1 cellular context compared by ENCODE assay signal in the genomic region with DNA sequence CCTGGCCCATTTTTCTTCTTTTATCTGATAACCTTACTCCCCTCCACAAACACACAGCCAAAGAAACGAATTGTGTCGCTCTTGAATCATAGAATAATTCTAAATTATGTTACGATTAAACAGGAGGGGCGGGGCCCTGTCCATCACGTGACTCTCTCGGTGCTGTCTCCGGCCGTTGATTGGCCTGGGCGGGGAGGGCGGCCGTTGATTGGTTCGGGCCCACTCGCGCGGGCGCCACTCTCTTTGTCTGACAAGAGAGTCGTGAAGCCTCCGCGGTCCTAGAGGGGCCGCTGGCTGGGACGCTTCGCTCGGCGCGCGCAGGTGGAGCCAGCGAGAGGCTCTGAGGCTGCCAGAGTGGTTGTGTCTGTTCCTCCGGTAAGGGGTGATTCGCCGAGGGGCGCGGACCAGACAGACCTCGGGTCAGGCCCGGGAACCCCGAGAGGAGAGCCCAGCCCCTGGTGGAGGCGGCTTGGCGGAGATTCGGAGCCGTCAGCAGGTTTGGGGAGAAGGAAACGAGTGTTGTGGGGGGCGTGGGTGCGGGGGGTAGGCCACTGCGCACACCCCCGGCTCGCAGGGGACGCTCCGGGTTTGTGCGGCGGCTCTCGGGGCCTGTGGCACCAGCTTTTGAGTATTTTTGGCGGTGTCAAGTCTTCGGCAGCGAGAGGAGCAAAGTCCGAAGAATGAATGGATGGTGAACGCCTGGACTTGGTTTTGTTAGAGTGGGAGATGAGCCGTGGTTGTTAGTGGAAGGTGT.
A peak's percentile ranks its signal among the peaks of the same experiment; 100 is the strongest.
TF ChIP-seq lines count a peak whose summit lies in the region.

A gene (plus strand): TSS at position 330 of the 754 bp plus-strand sequence. CDS start 3,567 bp downstream, outside the sequence.

TF ChIP-seq in HEK293, 187 proteins besides CTCF, POLR2A, EP300 and RAD21 (continued from another document and continues in another):
- TF ChIP-seq, protein P1, sequence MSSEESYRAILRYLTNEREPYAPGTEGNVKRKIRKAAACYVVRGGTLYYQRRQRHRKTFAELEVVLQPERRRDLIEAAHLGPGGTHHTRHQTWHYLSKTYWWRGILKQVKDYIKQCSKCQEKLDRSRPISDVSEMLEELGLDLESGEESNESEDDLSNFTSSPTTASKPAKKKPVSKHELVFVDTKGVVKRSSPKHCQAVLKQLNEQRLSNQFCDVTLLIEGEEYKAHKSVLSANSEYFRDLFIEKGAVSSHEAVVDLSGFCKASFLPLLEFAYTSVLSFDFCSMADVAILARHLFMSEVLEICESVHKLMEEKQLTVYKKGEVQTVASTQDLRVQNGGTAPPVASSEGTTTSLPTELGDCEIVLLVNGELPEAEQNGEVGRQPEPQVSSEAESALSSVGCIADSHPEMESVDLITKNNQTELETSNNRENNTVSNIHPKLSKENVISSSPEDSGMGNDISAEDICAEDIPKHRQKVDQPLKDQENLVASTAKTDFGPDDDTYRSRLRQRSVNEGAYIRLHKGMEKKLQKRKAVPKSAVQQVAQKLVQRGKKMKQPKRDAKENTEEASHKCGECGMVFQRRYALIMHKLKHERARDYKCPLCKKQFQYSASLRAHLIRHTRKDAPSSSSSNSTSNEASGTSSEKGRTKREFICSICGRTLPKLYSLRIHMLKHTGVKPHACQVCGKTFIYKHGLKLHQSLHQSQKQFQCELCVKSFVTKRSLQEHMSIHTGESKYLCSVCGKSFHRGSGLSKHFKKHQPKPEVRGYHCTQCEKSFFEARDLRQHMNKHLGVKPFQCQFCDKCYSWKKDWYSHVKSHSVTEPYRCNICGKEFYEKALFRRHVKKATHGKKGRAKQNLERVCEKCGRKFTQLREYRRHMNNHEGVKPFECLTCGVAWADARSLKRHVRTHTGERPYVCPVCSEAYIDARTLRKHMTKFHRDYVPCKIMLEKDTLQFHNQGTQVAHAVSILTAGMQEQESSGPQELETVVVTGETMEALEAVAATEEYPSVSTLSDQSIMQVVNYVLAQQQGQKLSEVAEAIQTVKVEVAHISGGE (tag by site-specific recombination; conservative IDR thresholded peaks at IDR 0.05; ENCODE audit: low read depth) = peak; percentile 47
- 0 out of 2 replicates have a peak, but pooled peaks have one; percentile 11 for TF ChIP-seq FEZF1 (tag by site-specific recombination; IDR thresholded peaks at IDR 0.05)
- TF ChIP-seq ZBTB8A (tag by site-specific recombination; IDR thresholded peaks at IDR 0.05) = peak; percentile 21; the same call in 1 of the 2 replicates
- peak; percentile 55; the same call in 1 of the 2 replicates for TF ChIP-seq ZBTB7A (tag by site-specific recombination; IDR thresholded peaks at IDR 0.05; ENCODE audit: low read depth)
- TF ChIP-seq, protein P2, sequence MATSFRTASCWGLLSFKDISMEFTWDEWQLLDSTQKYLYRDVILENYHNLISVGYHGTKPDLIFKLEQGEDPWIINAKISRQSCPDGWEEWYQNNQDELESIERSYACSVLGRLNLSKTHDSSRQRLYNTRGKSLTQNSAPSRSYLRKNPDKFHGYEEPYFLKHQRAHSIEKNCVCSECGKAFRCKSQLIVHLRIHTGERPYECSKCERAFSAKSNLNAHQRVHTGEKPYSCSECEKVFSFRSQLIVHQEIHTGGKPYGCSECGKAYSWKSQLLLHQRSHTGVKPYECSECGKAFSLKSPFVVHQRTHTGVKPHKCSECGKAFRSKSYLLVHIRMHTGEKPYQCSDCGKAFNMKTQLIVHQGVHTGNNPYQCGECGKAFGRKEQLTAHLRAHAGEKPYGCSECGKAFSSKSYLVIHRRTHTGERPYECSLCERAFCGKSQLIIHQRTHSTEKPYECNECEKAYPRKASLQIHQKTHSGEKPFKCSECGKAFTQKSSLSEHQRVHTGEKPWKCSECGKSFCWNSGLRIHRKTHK (tag by site-specific recombination; IDR thresholded peaks at IDR 0.05) = no peak
- peak; percentile 85 for TF ChIP-seq EGR2 (tag by site-specific recombination; IDR thresholded peaks at IDR 0.05; ENCODE audit: low read depth)
- no peak for TF ChIP-seq ZNF354C (tag by site-specific recombination; IDR thresholded peaks at IDR 0.05; ENCODE audit: borderline replicate concordance, low read depth)
- peak; percentile 35; the same call in 1 of the 2 replicates for TF ChIP-seq ZNF623 (tag by site-specific recombination; IDR thresholded peaks at IDR 0.05)
- TF ChIP-seq, protein P3, sequence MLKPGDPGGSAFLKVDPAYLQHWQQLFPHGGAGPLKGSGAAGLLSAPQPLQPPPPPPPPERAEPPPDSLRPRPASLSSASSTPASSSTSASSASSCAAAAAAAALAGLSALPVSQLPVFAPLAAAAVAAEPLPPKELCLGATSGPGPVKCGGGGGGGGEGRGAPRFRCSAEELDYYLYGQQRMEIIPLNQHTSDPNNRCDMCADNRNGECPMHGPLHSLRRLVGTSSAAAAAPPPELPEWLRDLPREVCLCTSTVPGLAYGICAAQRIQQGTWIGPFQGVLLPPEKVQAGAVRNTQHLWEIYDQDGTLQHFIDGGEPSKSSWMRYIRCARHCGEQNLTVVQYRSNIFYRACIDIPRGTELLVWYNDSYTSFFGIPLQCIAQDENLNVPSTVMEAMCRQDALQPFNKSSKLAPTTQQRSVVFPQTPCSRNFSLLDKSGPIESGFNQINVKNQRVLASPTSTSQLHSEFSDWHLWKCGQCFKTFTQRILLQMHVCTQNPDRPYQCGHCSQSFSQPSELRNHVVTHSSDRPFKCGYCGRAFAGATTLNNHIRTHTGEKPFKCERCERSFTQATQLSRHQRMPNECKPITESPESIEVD (tag by site-specific recombination; IDR thresholded peaks at IDR 0.05) = peak; percentile 47; the same call in 1 of the 2 replicates
- TF ChIP-seq IKZF3 (tag by site-specific recombination; IDR thresholded peaks at IDR 0.05) = no peak
- TF ChIP-seq ZNF248 (tag by site-specific recombination; IDR thresholded peaks at IDR 0.05) = no peak
- peak; percentile 39; the same call in 1 of the 2 replicates for TF ChIP-seq ZNF2 (tag by site-specific recombination; IDR thresholded peaks at IDR 0.05)
- no peak for TF ChIP-seq ZNF19 (tag by site-specific recombination; IDR thresholded peaks at IDR 0.05; ENCODE audit: low read depth)
- TF ChIP-seq ZNF311 (tag by site-specific recombination; IDR thresholded peaks at IDR 0.05; ENCODE audit: borderline replicate concordance) = no peak
- no peak for TF ChIP-seq TCF7L2 (IDR thresholded peaks at IDR 0.05; ENCODE audit: borderline replicate concordance, low read depth, low read length)
- TF ChIP-seq ZNF501 (tag by site-specific recombination; IDR thresholded peaks at IDR 0.05) = peak; percentile 86
- no peak for TF ChIP-seq OSR2 (tag by site-specific recombination; IDR thresholded peaks at IDR 0.05)
- TF ChIP-seq ZNF140 (tag by site-specific recombination; IDR thresholded peaks at IDR 0.05) = no peak
- no peak for TF ChIP-seq KLF1 (tag by site-specific recombination; IDR thresholded peaks at IDR 0.05)
- no peak for TF ChIP-seq ZNF529 (tag by site-specific recombination; IDR thresholded peaks at IDR 0.05; ENCODE audit: insufficient replicate concordance)
- peak; percentile 84 for TF ChIP-seq ZNF600 (tag by site-specific recombination; IDR thresholded peaks at IDR 0.05)
- TF ChIP-seq ZNF785 (tag by site-specific recombination; IDR thresholded peaks at IDR 0.05) = no peak
- TF ChIP-seq, protein P4, sequence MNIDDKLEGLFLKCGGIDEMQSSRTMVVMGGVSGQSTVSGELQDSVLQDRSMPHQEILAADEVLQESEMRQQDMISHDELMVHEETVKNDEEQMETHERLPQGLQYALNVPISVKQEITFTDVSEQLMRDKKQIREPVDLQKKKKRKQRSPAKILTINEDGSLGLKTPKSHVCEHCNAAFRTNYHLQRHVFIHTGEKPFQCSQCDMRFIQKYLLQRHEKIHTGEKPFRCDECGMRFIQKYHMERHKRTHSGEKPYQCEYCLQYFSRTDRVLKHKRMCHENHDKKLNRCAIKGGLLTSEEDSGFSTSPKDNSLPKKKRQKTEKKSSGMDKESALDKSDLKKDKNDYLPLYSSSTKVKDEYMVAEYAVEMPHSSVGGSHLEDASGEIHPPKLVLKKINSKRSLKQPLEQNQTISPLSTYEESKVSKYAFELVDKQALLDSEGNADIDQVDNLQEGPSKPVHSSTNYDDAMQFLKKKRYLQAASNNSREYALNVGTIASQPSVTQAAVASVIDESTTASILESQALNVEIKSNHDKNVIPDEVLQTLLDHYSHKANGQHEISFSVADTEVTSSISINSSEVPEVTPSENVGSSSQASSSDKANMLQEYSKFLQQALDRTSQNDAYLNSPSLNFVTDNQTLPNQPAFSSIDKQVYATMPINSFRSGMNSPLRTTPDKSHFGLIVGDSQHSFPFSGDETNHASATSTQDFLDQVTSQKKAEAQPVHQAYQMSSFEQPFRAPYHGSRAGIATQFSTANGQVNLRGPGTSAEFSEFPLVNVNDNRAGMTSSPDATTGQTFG (tag by site-specific recombination; IDR thresholded peaks at IDR 0.05; ENCODE audit: borderline replicate concordance) = no peak
- TF ChIP-seq, protein P5, sequence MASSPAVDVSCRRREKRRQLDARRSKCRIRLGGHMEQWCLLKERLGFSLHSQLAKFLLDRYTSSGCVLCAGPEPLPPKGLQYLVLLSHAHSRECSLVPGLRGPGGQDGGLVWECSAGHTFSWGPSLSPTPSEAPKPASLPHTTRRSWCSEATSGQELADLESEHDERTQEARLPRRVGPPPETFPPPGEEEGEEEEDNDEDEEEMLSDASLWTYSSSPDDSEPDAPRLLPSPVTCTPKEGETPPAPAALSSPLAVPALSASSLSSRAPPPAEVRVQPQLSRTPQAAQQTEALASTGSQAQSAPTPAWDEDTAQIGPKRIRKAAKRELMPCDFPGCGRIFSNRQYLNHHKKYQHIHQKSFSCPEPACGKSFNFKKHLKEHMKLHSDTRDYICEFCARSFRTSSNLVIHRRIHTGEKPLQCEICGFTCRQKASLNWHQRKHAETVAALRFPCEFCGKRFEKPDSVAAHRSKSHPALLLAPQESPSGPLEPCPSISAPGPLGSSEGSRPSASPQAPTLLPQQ (tag by site-specific recombination; IDR thresholded peaks at IDR 0.05) = no peak
- peak; percentile 86 for TF ChIP-seq ZFHX2 (tag by site-specific recombination; conservative IDR thresholded peaks at IDR 0.05)
- peak; percentile 63 for TF ChIP-seq ZBTB48 (tag by site-specific recombination; IDR thresholded peaks at IDR 0.05)
- no peak for TF ChIP-seq ZNF184 (tag by site-specific recombination; IDR thresholded peaks at IDR 0.05)
- TF ChIP-seq ZNF629 (tag by site-specific recombination; IDR thresholded peaks at IDR 0.05) = peak; percentile 65
- TF ChIP-seq, protein P6, sequence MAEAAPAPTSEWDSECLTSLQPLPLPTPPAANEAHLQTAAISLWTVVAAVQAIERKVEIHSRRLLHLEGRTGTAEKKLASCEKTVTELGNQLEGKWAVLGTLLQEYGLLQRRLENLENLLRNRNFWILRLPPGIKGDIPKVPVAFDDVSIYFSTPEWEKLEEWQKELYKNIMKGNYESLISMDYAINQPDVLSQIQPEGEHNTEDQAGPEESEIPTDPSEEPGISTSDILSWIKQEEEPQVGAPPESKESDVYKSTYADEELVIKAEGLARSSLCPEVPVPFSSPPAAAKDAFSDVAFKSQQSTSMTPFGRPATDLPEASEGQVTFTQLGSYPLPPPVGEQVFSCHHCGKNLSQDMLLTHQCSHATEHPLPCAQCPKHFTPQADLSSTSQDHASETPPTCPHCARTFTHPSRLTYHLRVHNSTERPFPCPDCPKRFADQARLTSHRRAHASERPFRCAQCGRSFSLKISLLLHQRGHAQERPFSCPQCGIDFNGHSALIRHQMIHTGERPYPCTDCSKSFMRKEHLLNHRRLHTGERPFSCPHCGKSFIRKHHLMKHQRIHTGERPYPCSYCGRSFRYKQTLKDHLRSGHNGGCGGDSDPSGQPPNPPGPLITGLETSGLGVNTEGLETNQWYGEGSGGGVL (tag by site-specific recombination; IDR thresholded peaks at IDR 0.05) = no peak
- no peak for TF ChIP-seq ZNF175 (tag by site-specific recombination; IDR thresholded peaks at IDR 0.05)
- TF ChIP-seq SETDB1 (IDR thresholded peaks at IDR 0.05; ENCODE audit: insufficient read length, low read length) = no peak
- TF ChIP-seq KLF7 (tag by site-specific recombination; IDR thresholded peaks at IDR 0.05; ENCODE audit: borderline replicate concordance) = no peak
- TF ChIP-seq ZNF747 (tag by site-specific recombination; IDR thresholded peaks at IDR 0.05) = no peak
- TF ChIP-seq ZNF221 (tag by site-specific recombination; IDR thresholded peaks at IDR 0.05; ENCODE audit: borderline replicate concordance) = no peak
- no peak for TF ChIP-seq ZNF155 (tag by site-specific recombination; IDR thresholded peaks at IDR 0.05)
- TF ChIP-seq, protein P7, sequence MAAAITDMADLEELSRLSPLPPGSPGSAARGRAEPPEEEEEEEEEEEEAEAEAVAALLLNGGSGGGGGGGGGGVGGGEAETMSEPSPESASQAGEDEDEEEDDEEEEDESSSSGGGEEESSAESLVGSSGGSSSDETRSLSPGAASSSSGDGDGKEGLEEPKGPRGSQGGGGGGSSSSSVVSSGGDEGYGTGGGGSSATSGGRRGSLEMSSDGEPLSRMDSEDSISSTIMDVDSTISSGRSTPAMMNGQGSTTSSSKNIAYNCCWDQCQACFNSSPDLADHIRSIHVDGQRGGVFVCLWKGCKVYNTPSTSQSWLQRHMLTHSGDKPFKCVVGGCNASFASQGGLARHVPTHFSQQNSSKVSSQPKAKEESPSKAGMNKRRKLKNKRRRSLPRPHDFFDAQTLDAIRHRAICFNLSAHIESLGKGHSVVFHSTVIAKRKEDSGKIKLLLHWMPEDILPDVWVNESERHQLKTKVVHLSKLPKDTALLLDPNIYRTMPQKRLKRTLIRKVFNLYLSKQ (tag by site-specific recombination; IDR thresholded peaks at IDR 0.05; ENCODE audit: borderline replicate concordance) = no peak
- TF ChIP-seq, protein P8, sequence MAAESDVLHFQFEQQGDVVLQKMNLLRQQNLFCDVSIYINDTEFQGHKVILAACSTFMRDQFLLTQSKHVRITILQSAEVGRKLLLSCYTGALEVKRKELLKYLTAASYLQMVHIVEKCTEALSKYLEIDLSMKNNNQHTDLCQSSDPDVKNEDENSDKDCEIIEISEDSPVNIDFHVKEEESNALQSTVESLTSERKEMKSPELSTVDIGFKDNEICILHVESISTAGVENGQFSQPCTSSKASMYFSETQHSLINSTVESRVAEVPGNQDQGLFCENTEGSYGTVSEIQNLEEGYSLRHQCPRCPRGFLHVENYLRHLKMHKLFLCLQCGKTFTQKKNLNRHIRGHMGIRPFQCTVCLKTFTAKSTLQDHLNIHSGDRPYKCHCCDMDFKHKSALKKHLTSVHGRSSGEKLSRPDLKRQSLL (tag by site-specific recombination; IDR thresholded peaks at IDR 0.05) = no peak
- TF ChIP-seq, protein P9, sequence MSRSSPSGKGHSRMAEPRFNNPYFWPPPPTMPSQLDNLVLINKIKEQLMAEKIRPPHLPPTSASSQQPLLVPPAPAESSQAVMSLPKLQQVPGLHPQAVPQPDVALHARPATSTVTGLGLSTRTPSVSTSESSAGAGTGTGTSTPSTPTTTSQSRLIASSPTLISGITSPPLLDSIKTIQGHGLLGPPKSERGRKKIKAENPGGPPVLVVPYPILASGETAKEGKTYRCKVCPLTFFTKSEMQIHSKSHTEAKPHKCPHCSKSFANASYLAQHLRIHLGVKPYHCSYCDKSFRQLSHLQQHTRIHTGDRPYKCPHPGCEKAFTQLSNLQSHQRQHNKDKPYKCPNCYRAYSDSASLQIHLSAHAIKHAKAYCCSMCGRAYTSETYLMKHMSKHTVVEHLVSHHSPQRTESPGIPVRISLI (tag by site-specific recombination; IDR thresholded peaks at IDR 0.05) = no peak
- TF ChIP-seq, protein P10, sequence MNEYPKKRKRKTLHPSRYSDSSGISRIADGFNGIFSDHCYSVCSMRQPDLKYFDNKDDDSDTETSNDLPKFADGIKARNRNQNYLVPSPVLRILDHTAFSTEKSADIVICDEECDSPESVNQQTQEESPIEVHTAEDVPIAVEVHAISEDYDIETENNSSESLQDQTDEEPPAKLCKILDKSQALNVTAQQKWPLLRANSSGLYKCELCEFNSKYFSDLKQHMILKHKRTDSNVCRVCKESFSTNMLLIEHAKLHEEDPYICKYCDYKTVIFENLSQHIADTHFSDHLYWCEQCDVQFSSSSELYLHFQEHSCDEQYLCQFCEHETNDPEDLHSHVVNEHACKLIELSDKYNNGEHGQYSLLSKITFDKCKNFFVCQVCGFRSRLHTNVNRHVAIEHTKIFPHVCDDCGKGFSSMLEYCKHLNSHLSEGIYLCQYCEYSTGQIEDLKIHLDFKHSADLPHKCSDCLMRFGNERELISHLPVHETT (tag by site-specific recombination; IDR thresholded peaks at IDR 0.05) = peak; percentile 67; the same call in 1 of the 2 replicates
